In the genomic region with DNA sequence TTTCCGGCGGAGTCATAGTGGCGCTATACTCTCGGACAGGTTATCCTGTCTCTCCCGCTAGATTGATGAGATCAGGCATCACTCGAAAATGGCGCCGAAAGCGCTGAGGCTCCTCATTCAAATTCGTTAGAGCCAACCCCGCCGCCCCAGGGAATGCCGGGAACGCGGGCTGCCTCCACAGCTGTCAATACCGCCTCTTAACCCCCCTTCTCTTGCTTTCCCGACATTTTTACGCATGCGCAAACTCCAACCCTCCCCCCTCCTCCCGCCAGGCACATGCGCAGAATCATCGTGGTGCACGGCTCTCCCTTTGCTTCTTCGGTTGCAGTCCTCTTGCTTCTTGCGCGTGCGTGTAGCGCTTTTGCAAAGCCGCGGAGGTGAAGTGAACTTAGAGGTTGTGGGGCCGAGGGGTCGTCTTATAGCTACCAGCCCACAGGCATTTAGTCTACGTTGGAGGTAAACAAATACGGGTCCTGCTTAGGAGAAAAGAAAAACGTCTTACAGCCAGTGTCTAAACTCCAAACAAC, we compare ENCODE assay signal across 8 cellular contexts.
DNase-seq lines count a peak whose midpoint lies in the region; ATAC-seq and TF ChIP-seq lines count a peak whose summit lies in the region.

No MANE protein-coding gene starts in this region.

- H3K27ac ChIP-seq in upper lobe of left lung, result peak overlapping the region; percentile 71 to 96 (median 82)

- peak; percentile 56 for ATAC-seq in HG02884 (IDR thresholded peaks at IDR 0.05; ENCODE audit: unreplicated experiment)
- ATAC-seq in left cardiac atrium, result peak; percentile 96
- ATAC-seq in upper lobe of left lung (ENCODE audit: low FRiP score in 2 of 2), result peak; percentile 96 to 97

- no peaks in the 10 kb centered on the region for H3K27me3 ChIP-seq in upper lobe of left lung

- TF ChIP-seq CTCF in upper lobe of left lung (IDR thresholded peaks at IDR 0.05), result no peak

- peak in 1 of 4 donors; percentile 13 for TF ChIP-seq EP300 in upper lobe of left lung (IDR thresholded peaks at IDR 0.05)

- peak overlapping the region; percentile 70 to 91 (median 82) for H3K4me3 ChIP-seq in upper lobe of left lung

- WGBS in upper lobe of left lung, 2 donors, result 0 to 1% methylated on average over 32 to 35 of the region's 35 CpGs

- H3K4me1 ChIP-seq in upper lobe of left lung, result peaks cover 20 to 39% (median 33%) of the 10 kb centered on the region in 4 donors

- DNase-seq in NCI-H146 treated with DMSO at 0.1 percent for 48 hours (lab: John Stamatoyannopoulos, UW; ENCODE audit: unreplicated experiment) (peak; percentile 98), T-helper 1 cell (peak; percentile 95 to 99 (median 98)), amygdala (lab: John Stamatoyannopoulos, UW) (peak; percentile 86 to 99 (median 97)), left cardiac atrium (peak; percentile 97), posterior cingulate gyrus (peak; percentile 98 to 100 (median 99)), upper lobe of left lung (peak; percentile 96 to 98)

- TF ChIP-seq POLR2A in GM15510 (IDR thresholded peaks at IDR 0.05; ENCODE audit: borderline replicate concordance, extremely low read depth, insufficient read length) (peak; percentile 59), upper lobe of left lung (IDR thresholded peaks at IDR 0.05) (peak in 2 of 4 donors; percentile 50 to 59)

- intact Hi-C loops in left cardiac atrium (cut with DNase I), result loop anchor here (5.0 to 10.0 kb wide), 4 partner anchors 85 to 830 kb away; a partner anchor contains a TSS
- intact Hi-C loops in posterior cingulate gyrus (cut with DNase I), result loop anchor here (1.0 to 10.0 kb wide), 7 partner anchors 42 to 993 kb away; a partner anchor contains a TSS

- H3K9me3 ChIP-seq in upper lobe of left lung, result no peaks in the 10 kb centered on the region

- no peaks in the 10 kb centered on the region for H3K36me3 ChIP-seq in upper lobe of left lung

Comparison
In these comparisons a context has a peak if more than half of its experiments do, and no peak if none do; other contexts are left out.
1. Peak in every context shown above with its lines: DNase-seq, ATAC-seq, H3K4me3 ChIP-seq and H3K27ac ChIP-seq.